ENCODE assay signal across 11 cellular contexts in genomic region chr7:106216517-106217088, GRCh38.
A peak's percentile ranks its signal among the peaks of the same experiment; 100 is the strongest.
DNase-seq lines count a peak whose midpoint lies in the region; ATAC-seq, FAIRE-seq and TF ChIP-seq lines count a peak whose summit lies in the region.
"Had no signal": no experiment of that assay in that cellular context is flagged by ENCODE, and none has a peak within 500 bp of the region (broad histone marks: within the 10 kb centered on the region; RNA-seq: fewer than 3 reads in every experiment).

No MANE protein-coding gene starts in this region.

- TF ChIP-seq POLR2A in esophagus muscularis mucosa (IDR thresholded peaks at IDR 0.05; ENCODE audit: low read depth) = no peak

- ATAC-seq in GM18858 (IDR thresholded peaks at IDR 0.05; ENCODE audit: unreplicated experiment) = no peak

- no peaks in the 10 kb centered on the region for H3K27me3 Mint-ChIP-seq in Caco-2 (ENCODE audit: insufficient read depth, unreplicated experiment)

- H3K27me3 ChIP-seq in Caco-2 (replicated peaks; ENCODE audit: control insufficient read depth, insufficient read depth, low read length) = no peaks in the 10 kb centered on the region
- H3K27me3 ChIP-seq in esophagus muscularis mucosa = no peaks in the 10 kb centered on the region
- no peaks in the 10 kb centered on the region for H3K27me3 ChIP-seq in osteoblast (ENCODE audit: insufficient read depth, low read length)
- H3K27me3 ChIP-seq: cardiac muscle cell had no signal

- DNase-seq in Caco-2 (no peak), RCC 7860 (ENCODE audit: low spot score) (peak; percentile 94), esophagus muscularis mucosa (ENCODE audit: extremely low spot score) (no peak), osteoblast (ENCODE audit: insufficient read length, low spot score, missing footprints) (peak; percentile 84), NCI-H1930 (lab: John Stamatoyannopoulos, UW) (no peak), GM13977 (ENCODE audit: low spot score) (no peak)
- no peak for DNase-seq in activated T-cell treated with anti-CD3 and anti-CD28 coated beads, Interleukin-2, amount 50 U/mL, for 1 hour
- DNase-seq: NCI-H187 had no signal

- peak; percentile 96 for FAIRE-seq in RCC 7860 (lab: Jason Lieb, UNC)
- FAIRE-seq: GM12891 had no signal

- H2AFZ ChIP-seq in osteoblast (ENCODE audit: low read length) = peak overlapping the region; percentile 34

- H3K4me3 ChIP-seq in Caco-2 (ENCODE audit: low read depth, low read length) = no peak overlapping the region
- H3K4me3 ChIP-seq in esophagus muscularis mucosa = no peak overlapping the region
- H3K4me3 ChIP-seq in osteoblast (ENCODE audit: insufficient read depth, low read length) = peak overlapping the region; percentile 4
- H3K4me3 ChIP-seq: cardiac muscle cell had no signal

- 12% methylated on average over 3 of the region's 3 CpGs for WGBS in esophagus muscularis mucosa

- CTCF ChIA-PET in Caco-2 (lab: Charles Lee) = interaction anchor here (0.7 to 1.9 kb wide), 3 partner anchors 17 to 49 kb away, joined by 3 to 6 read pairs (median 3); no protein-coding TSS in a partner anchor

- no peaks in the 10 kb centered on the region for H3K79me2 ChIP-seq in osteoblast (ENCODE audit: insufficient read depth, low read length)

- peak overlapping the region; percentile 72 for H3K4me2 ChIP-seq in osteoblast (ENCODE audit: insufficient read depth, low read length)

- H3K4me3 Mint-ChIP-seq in Caco-2 (ENCODE audit: unreplicated experiment) = peak overlapping the region; percentile 32

- H3K9me3 ChIP-seq in Caco-2 = no peaks in the 10 kb centered on the region
- H3K9me3 ChIP-seq in esophagus muscularis mucosa = no peaks in the 10 kb centered on the region
- no peaks in the 10 kb centered on the region for H3K9me3 ChIP-seq in osteoblast (ENCODE audit: low read depth, low read length)

- TF ChIP-seq CTCF in Caco-2 (IDR thresholded peaks at IDR 0.05; ENCODE audit: insufficient read depth in 1 of 2, low read depth in 1 of 2, low read length in 1 of 2, severe bottlenecking in 1 of 2, unreplicated experiment in 1 of 2) (no peak), esophagus muscularis mucosa (IDR thresholded peaks at IDR 0.05) (no peak), osteoblast (IDR thresholded peaks at IDR 0.05; ENCODE audit: extremely low read depth, low read depth, low read length) (no peak), GM13977 (IDR thresholded peaks at IDR 0.05; ENCODE audit: extremely low read depth, insufficient read depth, missing control alignments) (no peak)

- no peaks in the 10 kb centered on the region for H3K9me3 Mint-ChIP-seq in Caco-2 (ENCODE audit: unreplicated experiment)

- H3K4me1 Mint-ChIP-seq in Caco-2 (ENCODE audit: low read depth, unreplicated experiment) = peaks cover 8% of the 10 kb centered on the region

- H4K20me1 ChIP-seq in osteoblast (ENCODE audit: insufficient read depth, low read length) = no peaks in the 10 kb centered on the region

- H3K27ac ChIP-seq in esophagus muscularis mucosa (replicated peaks in 1 of 4) (peak overlapping the region; percentile 73 to 80 (median 76)), osteoblast (ENCODE audit: low read depth, low read length) (peak overlapping the region; percentile 52)
- H3K27ac ChIP-seq: cardiac muscle cell had no signal

- no peaks in the 10 kb centered on the region for H3K36me3 ChIP-seq in Caco-2 (ENCODE audit: control insufficient read depth, insufficient read depth, low read length)
- H3K36me3 ChIP-seq in esophagus muscularis mucosa = no peaks in the 10 kb centered on the region
- H3K36me3 ChIP-seq in osteoblast (ENCODE audit: insufficient read depth, low read length) = no peaks in the 10 kb centered on the region
- H3K36me3 ChIP-seq: cardiac muscle cell had no signal

- peaks cover 14% of the 10 kb centered on the region for H3K4me1 ChIP-seq in Caco-2
- H3K4me1 ChIP-seq in esophagus muscularis mucosa = peaks cover 28 to 37% (median 35%) of the 10 kb centered on the region in 4 donors
- peaks cover 17% of the 10 kb centered on the region for H3K4me1 ChIP-seq in osteoblast (ENCODE audit: insufficient read depth, low read length)

- no peaks in the 10 kb centered on the region for H3K36me3 Mint-ChIP-seq in Caco-2 (ENCODE audit: insufficient read depth, unreplicated experiment)

- POLR2A ChIA-PET in Caco-2 (lab: Charles Lee) = no interaction called here

- TF ChIP-seq EP300 in esophagus muscularis mucosa (IDR thresholded peaks at IDR 0.05) = peak; percentile 61

- in situ Hi-C loops in GM13977 (cut with MboI; ENCODE audit: low pct_unique_long_range_greater_than_20kb, low sequenced_read_pairs, unreplicated experiment) = no loop called here

- intact Hi-C loops in Caco-2 (cut with micrococcal nuclease; ENCODE audit: unreplicated experiment) (no loop called here), esophagus muscularis mucosa (cut with DNase I) (no loop called here)

- BruUV-seq in Caco-2 (replicated peaks; lab: Mats Ljungman, UMichigan) = no TSS peak

- H3K27ac Mint-ChIP-seq in Caco-2 (ENCODE audit: unreplicated experiment) = no peak overlapping the region

Comparison
In these comparisons a context has a peak if more than half of its experiments do, and no peak if none do; other contexts are left out.
1. DNase-seq: peak in RCC 7860 (single experiment) and osteoblast (single experiment); none in Caco-2 (0 of 2), esophagus muscularis mucosa (single experiment), NCI-H1930 (0 of 2), activated T-cell treated with anti-CD3 and anti-CD28 coated beads, Interleukin-2, amount 50 U/mL, for 1 hour (single experiment) and GM13977 (single experiment).